ENCODE assay signal across 8 cellular contexts in the genomic region with DNA sequence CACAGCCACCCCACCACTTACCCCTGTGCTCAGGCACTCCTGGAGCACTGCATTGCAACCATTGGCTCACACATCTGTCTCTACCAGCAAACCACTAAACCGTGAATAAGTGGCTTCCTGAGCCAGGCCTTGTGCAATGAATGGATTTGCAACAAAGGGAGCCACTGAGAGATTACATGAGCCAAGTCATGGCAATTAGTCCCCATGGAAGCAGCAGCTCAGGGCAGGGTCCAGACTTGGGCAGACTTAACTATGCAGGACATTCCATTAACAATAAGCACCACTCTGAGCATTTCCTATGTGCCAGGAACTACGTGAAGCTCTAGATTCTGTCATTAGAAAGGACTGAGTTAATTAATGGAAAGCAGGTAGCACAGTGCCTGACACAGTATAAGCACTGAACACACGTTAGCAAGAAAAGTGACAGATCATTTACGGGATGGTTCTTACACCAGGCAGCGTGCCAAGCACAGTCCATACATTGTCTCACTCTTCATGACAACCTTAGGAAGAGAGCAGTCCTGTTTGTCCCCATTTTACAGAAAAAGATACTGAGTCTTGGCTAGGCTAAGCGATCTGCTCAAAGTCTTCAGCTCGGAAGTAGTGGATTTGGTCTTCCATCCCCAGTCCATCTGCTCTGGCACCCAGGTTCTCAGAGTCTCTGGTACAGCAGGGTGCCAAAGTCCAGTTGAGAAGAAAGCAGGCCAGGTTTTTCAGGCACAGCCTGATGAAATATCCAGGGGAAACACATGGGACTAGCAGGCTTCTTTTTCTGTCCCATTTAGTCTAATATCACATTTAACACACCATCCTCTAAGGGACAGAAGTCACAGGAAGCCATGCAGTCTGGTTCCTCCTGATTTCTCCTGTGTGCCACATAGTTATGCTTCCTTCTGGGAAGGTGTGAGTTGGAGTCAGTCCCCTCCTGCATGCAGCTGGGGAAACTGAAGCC. TPM values are rescaled to one million over a fixed set of nuclear protein-coding genes. Genes with fewer than 3 reads are reported as not detected.
A peak's percentile ranks its signal among the peaks of the same experiment; 100 is the strongest.
DNase-seq lines count a peak whose midpoint lies in the region; ATAC-seq and TF ChIP-seq lines count a peak whose summit lies in the region.

No MANE protein-coding gene starts in this region.

- peak overlapping the region; percentile 93 for H3K27ac Mint-ChIP-seq in activated CD8-positive, alpha-beta T cell treated with anti-CD3 and anti-CD28 coated beads for 36 hours
- no peak overlapping the region for H3K27ac Mint-ChIP-seq in stimulated activated memory B cell treated with anti-CD40 and anti-IgM and Interleukin-4, amounts not matched to agents 10 μg/mL and 1 μg/mL and 100 μg/mL, for 72 hours

- H3K27me3 Mint-ChIP-seq in activated CD8-positive, alpha-beta T cell treated with anti-CD3 and anti-CD28 coated beads for 36 hours = no peaks in the 10 kb centered on the region
- H3K27me3 Mint-ChIP-seq in stimulated activated memory B cell treated with anti-CD40 and anti-IgM and Interleukin-4, amounts not matched to agents 10 μg/mL and 1 μg/mL and 100 μg/mL, for 72 hours = peaks cover 24% of the 10 kb centered on the region

- no peak overlapping the region for H3K18ac ChIP-seq in mesendoderm (ENCODE audit: low read length)

- no peak overlapping the region for H3K4me2 ChIP-seq in mesendoderm (ENCODE audit: low read length)

- H3K27ac ChIP-seq in mesendoderm (ENCODE audit: low read depth, low read length) = no peak overlapping the region

- no peak overlapping the region for H3K4me3 Mint-ChIP-seq in activated CD8-positive, alpha-beta T cell treated with anti-CD3 and anti-CD28 coated beads for 36 hours
- no peak overlapping the region for H3K4me3 Mint-ChIP-seq in stimulated activated memory B cell treated with anti-CD40 and anti-IgM and Interleukin-4, amounts not matched to agents 10 μg/mL and 1 μg/mL and 100 μg/mL, for 72 hours

- H4K5ac ChIP-seq in mesendoderm (ENCODE audit: low read length) = no peak overlapping the region

- H3K23ac ChIP-seq in mesendoderm (ENCODE audit: low read length) = no peak overlapping the region

- H3K79me1 ChIP-seq in mesendoderm (ENCODE audit: low read length) = no peaks in the 10 kb centered on the region

- DNase-seq in DMS153 treated with DMSO at 0.1 percent for 48 hours (lab: John Stamatoyannopoulos, UW; ENCODE audit: unreplicated experiment) = peak; percentile 19
- peak; percentile 92 for DNase-seq in NCI-H1105 (lab: John Stamatoyannopoulos, UW)
- DNase-seq in activated CD8-positive, alpha-beta T cell treated with anti-CD3 and anti-CD28 coated beads for 36 hours = no peak
- DNase-seq in islet precursor cell = peak; percentile 83
- no peak for DNase-seq in mesendoderm
- DNase-seq in CD1c-positive myeloid dendritic cell (ENCODE audit: extremely low spot score) = no peak

- no peak for TF ChIP-seq CTCF in activated CD8-positive, alpha-beta T cell treated with anti-CD3 and anti-CD28 coated beads for 36 hours (IDR thresholded peaks at IDR 0.05)

- peaks cover 8% of the 10 kb centered on the region for H3K36me3 Mint-ChIP-seq in activated CD8-positive, alpha-beta T cell treated with anti-CD3 and anti-CD28 coated beads for 36 hours (ENCODE audit: low read depth)
- no peaks in the 10 kb centered on the region for H3K36me3 Mint-ChIP-seq in stimulated activated memory B cell treated with anti-CD40 and anti-IgM and Interleukin-4, amounts not matched to agents 10 μg/mL and 1 μg/mL and 100 μg/mL, for 72 hours

- H3K9me3 Mint-ChIP-seq in activated CD8-positive, alpha-beta T cell treated with anti-CD3 and anti-CD28 coated beads for 36 hours = no peaks in the 10 kb centered on the region
- H3K9me3 Mint-ChIP-seq in stimulated activated memory B cell treated with anti-CD40 and anti-IgM and Interleukin-4, amounts not matched to agents 10 μg/mL and 1 μg/mL and 100 μg/mL, for 72 hours = no peaks in the 10 kb centered on the region

- CTCF ChIA-PET in activated CD8-positive, alpha-beta T cell treated with anti-CD3 and anti-CD28 coated beads for 36 hours (lab: Charles Lee) = interaction anchor here (1.6 kb wide), 1 partner anchor 12 kb away, joined by 4 read pairs; no protein-coding TSS in a partner anchor

- no peak overlapping the region for H3K9ac ChIP-seq in mesendoderm (ENCODE audit: low read length)

- no peak overlapping the region for H2BK120ac ChIP-seq in mesendoderm (ENCODE audit: low read depth, low read length)

- no peak for ATAC-seq in activated CD8-positive, alpha-beta T cell treated with anti-CD3 and anti-CD28 coated beads for 36 hours
- ATAC-seq in HG03378 (IDR thresholded peaks at IDR 0.05; ENCODE audit: unreplicated experiment) = no peak
- no peak for ATAC-seq in stimulated activated memory B cell treated with anti-CD40 and anti-IgM and Interleukin-4, amounts not matched to agents 10 μg/mL and 1 μg/mL and 100 μg/mL, for 72 hours

- H3K4me1 ChIP-seq in mesendoderm (ENCODE audit: control insufficient read depth, low read depth, low read length) = peaks cover 8% of the 10 kb centered on the region

- H3K4ac ChIP-seq in mesendoderm (ENCODE audit: low read depth, low read length) = no peak overlapping the region

- no peak overlapping the region for H3K56ac ChIP-seq in mesendoderm (ENCODE audit: low read length)

- H2BK15ac ChIP-seq in mesendoderm (replicated peaks; ENCODE audit: low read depth) = no peak overlapping the region

- intact Hi-C loops in activated CD8-positive, alpha-beta T cell treated with anti-CD3 and anti-CD28 coated beads for 36 hours (cut with micrococcal nuclease) = no loop called here

- H3K4me1 Mint-ChIP-seq in activated CD8-positive, alpha-beta T cell treated with anti-CD3 and anti-CD28 coated beads for 36 hours (ENCODE audit: low read depth) = peaks cover 61% of the 10 kb centered on the region
- no peaks in the 10 kb centered on the region for H3K4me1 Mint-ChIP-seq in stimulated activated memory B cell treated with anti-CD40 and anti-IgM and Interleukin-4, amounts not matched to agents 10 μg/mL and 1 μg/mL and 100 μg/mL, for 72 hours

- H4K8ac ChIP-seq in mesendoderm (ENCODE audit: low read depth, low read length) = no peak overlapping the region

- H3K27me3 ChIP-seq in mesendoderm (ENCODE audit: insufficient read depth, low read length, poor library complexity) = no peaks in the 10 kb centered on the region

- no peak overlapping the region for H2BK5ac ChIP-seq in mesendoderm (ENCODE audit: low read length)

- H2AK5ac ChIP-seq in mesendoderm (ENCODE audit: low read length) = no peak overlapping the region

- POLR2A ChIA-PET in activated CD8-positive, alpha-beta T cell treated with anti-CD3 and anti-CD28 coated beads for 36 hours (lab: Charles Lee) = interaction anchor here (0.7 to 2.7 kb wide), 3 partner anchors 9 to 18 kb away, joined by 3 to 10 read pairs (median 7); no protein-coding TSS in a partner anchor

- no CpG with 5 or more reads among the region's 7 CpGs for WGBS in mesendoderm (ENCODE audit: extremely low coverage, insufficient coverage, low lambda C conversion rate)

- no peak overlapping the region for H3K4me3 ChIP-seq in mesendoderm (ENCODE audit: low read length)

- H3K79me2 ChIP-seq in mesendoderm (ENCODE audit: control insufficient read depth, insufficient read depth, low read length) = no peaks in the 10 kb centered on the region

- H3K36me3 ChIP-seq in mesendoderm (ENCODE audit: control insufficient read depth, insufficient read depth, low read length) = no peaks in the 10 kb centered on the region

RNA-seq across cellular contexts. Expression of gene LIPC, which starts 44.1 kb away (rescaled TPM):
- total RNA-seq in activated CD8-positive, alpha-beta T cell treated with anti-CD3 and anti-CD28 coated beads for 36 hours = 1 to 10 TPM; 1.0 to 1.2 TPM
- polyA plus RNA-seq in mesendoderm (2013, experiment 1 of 2) = not detected
- polyA plus RNA-seq in mesendoderm (2013, experiment 2 of 2) = not detected

Comparison
In these comparisons a context has a peak if more than half of its experiments do, and no peak if none do; other contexts are left out.
1. DNase-seq: peak in DMS153 treated with DMSO at 0.1 percent for 48 hours (single experiment), NCI-H1105 (single experiment) and islet precursor cell (single experiment); none in activated CD8-positive, alpha-beta T cell treated with anti-CD3 and anti-CD28 coated beads for 36 hours (single experiment), mesendoderm (single experiment) and CD1c-positive myeloid dendritic cell (single experiment).